ENCODE assay signal across 8 cellular contexts in the genomic region with DNA sequence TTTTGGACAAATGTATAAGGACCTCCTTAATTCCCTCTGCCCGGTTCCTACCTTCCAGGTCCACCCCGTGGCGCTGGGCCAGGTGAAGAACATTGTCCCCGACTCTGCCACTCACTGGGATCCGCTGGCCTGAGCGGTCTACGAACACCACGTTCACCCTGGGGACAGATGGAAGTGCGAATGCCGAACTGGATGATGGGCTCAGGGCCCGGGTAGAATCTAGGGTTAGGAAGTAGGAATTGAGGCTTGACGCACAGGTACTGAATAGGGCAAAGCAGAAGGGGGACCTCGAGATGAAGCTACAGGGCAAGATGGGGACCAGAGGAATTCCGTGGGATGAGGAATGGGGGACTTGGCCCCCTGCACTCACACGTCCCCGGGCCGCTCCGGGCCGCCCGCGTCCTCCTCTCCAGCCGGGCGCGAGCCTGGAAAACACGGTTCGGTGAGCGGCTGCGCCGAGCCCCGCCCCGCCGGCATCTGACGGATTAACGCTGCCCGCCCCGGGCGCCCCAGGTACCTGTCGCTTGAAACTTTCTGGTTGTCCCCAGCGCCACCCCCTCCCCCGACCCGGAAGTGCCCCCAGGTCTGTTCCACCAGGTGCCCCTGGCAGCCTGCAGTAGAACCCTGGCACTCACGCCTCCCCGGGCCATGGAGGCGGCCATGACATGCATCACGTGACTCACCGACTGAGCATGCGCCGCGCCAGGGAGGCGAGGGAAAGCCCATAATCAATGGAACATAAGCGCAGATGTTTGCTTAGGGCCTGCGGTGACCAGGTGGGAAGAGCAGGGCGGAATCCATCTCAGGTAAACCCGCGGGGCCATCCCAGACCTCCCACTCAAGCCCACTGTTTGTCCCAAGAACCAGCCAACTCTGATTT. TPM values are rescaled to one million over a fixed set of nuclear protein-coding genes. Genes with fewer than 3 reads are reported as not detected.
DNase-seq lines count a peak whose midpoint lies in the region; TF ChIP-seq lines count a peak whose summit lies in the region.

A gene (minus strand): TSS at position 681 of the 880 bp plus-strand sequence. CDS start 19 bp downstream, at position 662.

- no peak for TF ChIP-seq POLR2A in vagina (IDR thresholded peaks at IDR 0.05)

- no peak for TF ChIP-seq CTCF in HEK293 (tag by site-specific recombination; IDR thresholded peaks at IDR 0.05)
- peak in 1 of 3 experiments; percentile 4 for TF ChIP-seq CTCF in ascending aorta (IDR thresholded peaks at IDR 0.05)
- TF ChIP-seq CTCF in vagina (IDR thresholded peaks at IDR 0.05): no peak

- no peaks in the 10 kb centered on the region for H3K27me3 ChIP-seq in ascending aorta
- no peaks in the 10 kb centered on the region for H3K27me3 ChIP-seq in vagina

- intact Hi-C loops in ascending aorta (cut with DNase I): loop anchor here (5.0 kb wide), 1 partner anchor 67 kb away; a partner anchor contains a TSS
- intact Hi-C loops in vagina (cut with DNase I): no loop called here

- CTCF ChIA-PET in HEK293 (lab: Yijun Ruan, JAX): interaction anchor here (1.1 to 2.4 kb wide), 2 partner anchors 46 to 57 kb away, joined by 4 to 8 read pairs; no protein-coding TSS in a partner anchor

- peaks cover 13 to 60% of the 10 kb centered on the region in 2 experiments; a peak in 2 of 3 replicates for H3K36me3 ChIP-seq in HEK293 (ENCODE audit: control insufficient read depth in 2 of 2, insufficient read depth in 1 of 2, low read length in 2 of 2)
- H3K36me3 ChIP-seq in ascending aorta: peaks cover 32 to 39% of the 10 kb centered on the region in 2 donors
- peaks cover 0 to 27% of the 10 kb centered on the region in 2 donors for H3K36me3 ChIP-seq in vagina

- peak; percentile 75 for DNase-seq in DMS153 (lab: John Stamatoyannopoulos, UW)
- peak; percentile 76 to 78 for DNase-seq in NCI-H1930 (lab: John Stamatoyannopoulos, UW)
- DNase-seq in T-helper 22 cell (ENCODE audit: low read depth): peak; percentile 85
- peak in 1 of 2 donors; percentile 92 for DNase-seq in ascending aorta (ENCODE audit: low spot score in 2 of 2)
- DNase-seq in hepatic stellate cell (ENCODE audit: low spot score): peak; percentile 94
- DNase-seq in renal cortical epithelial cell (ENCODE audit: low read depth): peak; percentile 48
- no peak for DNase-seq in vagina (ENCODE audit: extremely low spot score in 2 of 2)

- H3K4me1 ChIP-seq in HEK293 (ENCODE audit: control insufficient read depth, insufficient read depth, low read length) (peaks cover 3% of the 10 kb centered on the region), ascending aorta (peaks cover 0 to 6% of the 10 kb centered on the region in 2 donors), vagina (peaks cover 16% of the 10 kb centered on the region)

- POLR2A ChIA-PET in HEK293 (lab: Yijun Ruan, JAX): interaction anchor here (0.6 to 1.6 kb wide), 10 partner anchors 9 to 70 kb away, joined by 3 to 8 read pairs (median 5); a partner anchor contains a TSS

- H3K27ac ChIP-seq in HEK293 (ENCODE audit: extremely low read depth, low read depth, low read length): peak within 1 kb of the TSS; percentile 68; the same call in 1 of the 2 replicates
- no peak within 1 kb of the TSS for H3K27ac ChIP-seq in ascending aorta
- peak within 1 kb of the TSS; percentile 72 for H3K27ac ChIP-seq in vagina

- peak within 1 kb of the TSS; percentile 79 for H3K4me3 ChIP-seq in HEK293 (ENCODE audit: low read depth, low read length)
- peak within 1 kb of the TSS; percentile 88 to 93 for H3K4me3 ChIP-seq in ascending aorta
- H3K4me3 ChIP-seq in vagina: peak within 1 kb of the TSS; percentile 76 to 81

- H3K9me3 ChIP-seq in HEK293 (ENCODE audit: control insufficient read depth, insufficient read depth, low read depth, low read length): no peaks in the 10 kb centered on the region
- H3K9me3 ChIP-seq in ascending aorta: no peaks in the 10 kb centered on the region
- H3K9me3 ChIP-seq in vagina: no peaks in the 10 kb centered on the region

TF ChIP-seq in HEK293, 187 proteins besides CTCF, POLR2A, EP300 and RAD21 (continues in another document):
- peak; percentile 85; the same call in 1 of the 2 replicates for TF ChIP-seq ZFP37 (tag by site-specific recombination; IDR thresholded peaks at IDR 0.05)
- peak; percentile 79 for TF ChIP-seq ZNF335 (tag by site-specific recombination; conservative IDR thresholded peaks at IDR 0.05)
- TF ChIP-seq, protein P1, sequence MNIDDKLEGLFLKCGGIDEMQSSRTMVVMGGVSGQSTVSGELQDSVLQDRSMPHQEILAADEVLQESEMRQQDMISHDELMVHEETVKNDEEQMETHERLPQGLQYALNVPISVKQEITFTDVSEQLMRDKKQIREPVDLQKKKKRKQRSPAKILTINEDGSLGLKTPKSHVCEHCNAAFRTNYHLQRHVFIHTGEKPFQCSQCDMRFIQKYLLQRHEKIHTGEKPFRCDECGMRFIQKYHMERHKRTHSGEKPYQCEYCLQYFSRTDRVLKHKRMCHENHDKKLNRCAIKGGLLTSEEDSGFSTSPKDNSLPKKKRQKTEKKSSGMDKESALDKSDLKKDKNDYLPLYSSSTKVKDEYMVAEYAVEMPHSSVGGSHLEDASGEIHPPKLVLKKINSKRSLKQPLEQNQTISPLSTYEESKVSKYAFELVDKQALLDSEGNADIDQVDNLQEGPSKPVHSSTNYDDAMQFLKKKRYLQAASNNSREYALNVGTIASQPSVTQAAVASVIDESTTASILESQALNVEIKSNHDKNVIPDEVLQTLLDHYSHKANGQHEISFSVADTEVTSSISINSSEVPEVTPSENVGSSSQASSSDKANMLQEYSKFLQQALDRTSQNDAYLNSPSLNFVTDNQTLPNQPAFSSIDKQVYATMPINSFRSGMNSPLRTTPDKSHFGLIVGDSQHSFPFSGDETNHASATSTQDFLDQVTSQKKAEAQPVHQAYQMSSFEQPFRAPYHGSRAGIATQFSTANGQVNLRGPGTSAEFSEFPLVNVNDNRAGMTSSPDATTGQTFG (tag by site-specific recombination; IDR thresholded peaks at IDR 0.05; ENCODE audit: borderline replicate concordance): no peak
- peak; percentile 63; the same call in 1 of the 2 replicates for TF ChIP-seq KLF8 (tag by site-specific recombination; IDR thresholded peaks at IDR 0.05)
- TF ChIP-seq ZNF514 (tag by site-specific recombination; IDR thresholded peaks at IDR 0.05): no peak
- peak; percentile 83 for TF ChIP-seq KLF9 (tag by site-specific recombination; IDR thresholded peaks at IDR 0.05; ENCODE audit: low read depth)
- TF ChIP-seq YY1 (tag by site-specific recombination; IDR thresholded peaks at IDR 0.05): peak; percentile 96
- peak; percentile 97 for TF ChIP-seq YY2 (tag by site-specific recombination; IDR thresholded peaks at IDR 0.05)
- no peak for TF ChIP-seq SALL2 (tag by site-specific recombination; IDR thresholded peaks at IDR 0.05; ENCODE audit: borderline replicate concordance)
- TF ChIP-seq GLIS2 (tag by site-specific recombination; IDR thresholded peaks at IDR 0.05): peak; percentile 71
- TF ChIP-seq ZNF571 (tag by site-specific recombination; IDR thresholded peaks at IDR 0.05): no peak
- TF ChIP-seq ZBTB17 (tag by site-specific recombination; IDR thresholded peaks at IDR 0.05): peak; percentile 98
- TF ChIP-seq ZNF2 (tag by site-specific recombination; IDR thresholded peaks at IDR 0.05): 0 out of 2 replicates have a peak, but pooled peaks have one; percentile 34
- no peak for TF ChIP-seq MYNN (tag by site-specific recombination; IDR thresholded peaks at IDR 0.05; ENCODE audit: borderline replicate concordance)
- TF ChIP-seq ZNF350 (tag by site-specific recombination; IDR thresholded peaks at IDR 0.05): no peak
- 0 out of 2 replicates have a peak, but pooled peaks have one; percentile 30 for TF ChIP-seq ZNF843 (tag by site-specific recombination; IDR thresholded peaks at IDR 0.05)
- TF ChIP-seq ZBTB48 (tag by site-specific recombination; IDR thresholded peaks at IDR 0.05): peak; percentile 90
- TF ChIP-seq, protein P2, sequence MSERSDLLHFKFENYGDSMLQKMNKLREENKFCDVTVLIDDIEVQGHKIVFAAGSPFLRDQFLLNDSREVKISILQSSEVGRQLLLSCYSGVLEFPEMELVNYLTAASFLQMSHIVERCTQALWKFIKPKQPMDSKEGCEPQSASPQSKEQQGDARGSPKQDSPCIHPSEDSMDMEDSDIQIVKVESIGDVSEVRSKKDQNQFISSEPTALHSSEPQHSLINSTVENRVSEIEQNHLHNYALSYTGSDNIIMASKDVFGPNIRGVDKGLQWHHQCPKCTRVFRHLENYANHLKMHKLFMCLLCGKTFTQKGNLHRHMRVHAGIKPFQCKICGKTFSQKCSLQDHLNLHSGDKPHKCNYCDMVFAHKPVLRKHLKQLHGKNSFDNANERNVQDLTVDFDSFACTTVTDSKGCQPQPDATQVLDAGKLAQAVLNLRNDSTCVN (tag by site-specific recombination; optimal IDR thresholded peaks at IDR 0.05): peak; percentile 84
- TF ChIP-seq ZNF10 (tag by site-specific recombination; IDR thresholded peaks at IDR 0.05): no peak
- no peak for TF ChIP-seq ZNF138 (tag by site-specific recombination; IDR thresholded peaks at IDR 0.05; ENCODE audit: borderline replicate concordance)
- TF ChIP-seq ZNF585B (tag by site-specific recombination; IDR thresholded peaks at IDR 0.05): no peak
- TF ChIP-seq SP2 (tag by site-specific recombination; IDR thresholded peaks at IDR 0.05): peak; percentile 56
- no peak for TF ChIP-seq ZBTB7A (tag by site-specific recombination; IDR thresholded peaks at IDR 0.05; ENCODE audit: low read depth)
- no peak for TF ChIP-seq ZNF37A (tag by site-specific recombination; IDR thresholded peaks at IDR 0.05)
- no peak for TF ChIP-seq ZFP41 (tag by site-specific recombination; IDR thresholded peaks at IDR 0.05; ENCODE audit: borderline replicate concordance)
- 0 out of 2 replicates have a peak, but pooled peaks have one; percentile 3 for TF ChIP-seq ZNF146 (tag by site-specific recombination; IDR thresholded peaks at IDR 0.05)
- no peak for TF ChIP-seq HOXA7 (CRISPR knock-in tag; IDR thresholded peaks at IDR 0.05; ENCODE audit: borderline replicate concordance)
- TF ChIP-seq ZNF596 (tag by site-specific recombination; IDR thresholded peaks at IDR 0.05): no peak
- peak; percentile 44 for TF ChIP-seq GLIS1 (tag by site-specific recombination; IDR thresholded peaks at IDR 0.05)
- peak; percentile 28; the same call in 1 of the 2 replicates for TF ChIP-seq WT1 (tag by site-specific recombination; IDR thresholded peaks at IDR 0.05)

RNA-seq across cellular contexts. Expression of the gene that starts here (rescaled TPM):
- total RNA-seq in ascending aorta (16.8 TPM), renal cortical epithelial cell (22.2 and 47.1 TPM in 2 replicates), vagina (25.0 TPM)

Comparison
In these comparisons a context has a peak if more than half of its experiments do, and no peak if none do; other contexts are left out.
1. DNase-seq: peak in DMS153 (single experiment), NCI-H1930 (2 of 2), T-helper 22 cell (single experiment), hepatic stellate cell (single experiment) and renal cortical epithelial cell (single experiment); none in vagina (0 of 2).
2. H3K27ac ChIP-seq: peak in HEK293 (single experiment) and vagina (single experiment); none in ascending aorta (0 of 2).
3. Peak in every context shown above with its lines, with median percentiles within 50 percentile points of each other: H3K4me3 ChIP-seq.